In the genomic region with DNA sequence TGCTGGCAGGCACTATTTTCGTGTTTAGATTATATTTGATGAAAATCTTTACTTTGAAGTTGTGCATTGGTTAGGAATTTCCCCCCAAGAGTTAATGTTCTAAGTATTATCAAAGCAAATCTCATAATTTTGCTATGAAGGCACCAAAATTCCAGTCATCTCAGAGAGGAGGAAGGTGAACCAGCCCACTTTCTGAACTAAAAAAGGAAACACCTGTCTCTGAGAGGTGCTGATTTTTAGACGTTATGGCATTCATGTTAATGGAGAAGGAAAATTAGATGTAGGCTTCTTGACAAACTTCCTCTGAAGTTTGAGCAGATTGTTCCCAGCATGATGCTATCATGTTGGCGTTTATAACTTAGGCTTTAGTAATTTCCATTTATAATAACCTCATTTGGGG, we compare ENCODE assay signal across 19 cellular contexts.
A peak's percentile ranks its signal among the peaks of the same experiment; 100 is the strongest.
DNase-seq lines count a peak whose midpoint lies in the region; ATAC-seq and TF ChIP-seq lines count a peak whose summit lies in the region.
"Had no signal": no experiment of that assay in that cellular context is flagged by ENCODE, and none has a peak within 500 bp of the region (broad histone marks: within the 10 kb centered on the region; RNA-seq: fewer than 3 reads in every experiment).

No MANE protein-coding gene starts in this region.

- H3K79me2 ChIP-seq in neural progenitor cell (ENCODE audit: low read depth), result no peaks in the 10 kb centered on the region

- no peak for ATAC-seq in HG02642 (IDR thresholded peaks at IDR 0.05; ENCODE audit: poor library complexity, unreplicated experiment)

- H3F3A ChIP-seq in neural progenitor cell (ENCODE audit: low read depth), result no peaks in the 10 kb centered on the region

- no peak overlapping the region for H3K4me3 Mint-ChIP-seq in neural progenitor cell
- H3K4me3 Mint-ChIP-seq: CD14-positive monocyte; CD4-positive, alpha-beta memory T cell; CD4-positive, CD25-positive, alpha-beta regulatory T cell; CD8-positive, alpha-beta memory T cell had no signal

- H3K4me1 ChIP-seq in neural progenitor cell, result no peaks in the 10 kb centered on the region
- H3K4me1 ChIP-seq: BE2C, BLaER1 had no signal

- H3K4me2 ChIP-seq in neural progenitor cell, result no peak overlapping the region
- H3K4me2 ChIP-seq: BLaER1 had no signal

- H3K9ac ChIP-seq in neural progenitor cell, result no peak overlapping the region
- H3K9ac ChIP-seq: BLaER1 had no signal

- H3K27ac ChIP-seq in caudate nucleus (ENCODE audit: low read depth, low read length), result peak overlapping the region; percentile 44
- H3K27ac ChIP-seq in neural progenitor cell, result no peak overlapping the region
- H3K27ac ChIP-seq: BLaER1 had no signal

- H3K9me3 Mint-ChIP-seq in neural progenitor cell, result no peaks in the 10 kb centered on the region

- H3K9me3 ChIP-seq in neural progenitor cell (ENCODE audit: low read depth), result no peaks in the 10 kb centered on the region
- H3K9me3 ChIP-seq: BE2C, BLaER1 had no signal

- H3K4me3 ChIP-seq in neural progenitor cell, result no peak overlapping the region
- H3K4me3 ChIP-seq: BLaER1 had no signal

- TF ChIP-seq CTCF in neural progenitor cell (IDR thresholded peaks at IDR 0.05), result no peak

- no peaks in the 10 kb centered on the region for H3K36me3 Mint-ChIP-seq in neural progenitor cell
- H3K36me3 Mint-ChIP-seq: CD14-positive monocyte; CD4-positive, alpha-beta memory T cell; CD4-positive, CD25-positive, alpha-beta regulatory T cell; CD8-positive, alpha-beta memory T cell had no signal

- H3K27me3 ChIP-seq in neural progenitor cell, result no peaks in the 10 kb centered on the region
- H3K27me3 ChIP-seq: BLaER1 had no signal

- H2AFZ ChIP-seq in neural progenitor cell (replicated peaks), result peak overlapping the region; percentile 57

- peak in 1 of 61 donors; percentile 68 for DNase-seq in caudate nucleus (lab: John Stamatoyannopoulos, UW)
- no peak for DNase-seq in neural progenitor cell (ENCODE audit: low spot score)
- no peak for DNase-seq in OCI-M1 (lab: John Stamatoyannopoulos, UW)
- no peak for DNase-seq in kidney glomerular epithelial cell (lab: John Stamatoyannopoulos, UW)
- DNase-seq: 8988T; ACHN; BE2C; C1 segment of cervical spinal cord; CD4-positive, alpha-beta memory T cell; CD4-positive, CD25-positive, alpha-beta regulatory T cell; CD8-positive, alpha-beta memory T cell; COR-L47; DMS 273 treated with DMSO at 0.1 percent for 48 hours; DMS153; DMS79 treated with DMSO at 0.1 percent for 48 hours; GF-D8 had no signal

- H3K27ac Mint-ChIP-seq in neural progenitor cell, result no peak overlapping the region
- H3K27ac Mint-ChIP-seq: CD14-positive monocyte; CD4-positive, alpha-beta memory T cell; CD4-positive, CD25-positive, alpha-beta regulatory T cell; CD8-positive, alpha-beta memory T cell had no signal

- peaks cover 9% of the 10 kb centered on the region for H3K4me1 Mint-ChIP-seq in neural progenitor cell
- H3K4me1 Mint-ChIP-seq: CD14-positive monocyte; CD4-positive, alpha-beta memory T cell; CD4-positive, CD25-positive, alpha-beta regulatory T cell; CD8-positive, alpha-beta memory T cell had no signal

- H4K20me1 ChIP-seq in neural progenitor cell (ENCODE audit: low read depth), result no peaks in the 10 kb centered on the region
- H4K20me1 ChIP-seq: BLaER1 had no signal

- no peaks in the 10 kb centered on the region for H3K36me3 ChIP-seq in neural progenitor cell
- H3K36me3 ChIP-seq: BE2C, BLaER1 had no signal

- H3K27me3 Mint-ChIP-seq in neural progenitor cell (ENCODE audit: insufficient read depth, low read depth), result no peaks in the 10 kb centered on the region
- H3K27me3 Mint-ChIP-seq: CD4-positive, alpha-beta memory T cell; CD4-positive, CD25-positive, alpha-beta regulatory T cell; CD8-positive, alpha-beta memory T cell had no signal
